ENCODE assay signal across 16 cellular contexts in the genomic region with DNA sequence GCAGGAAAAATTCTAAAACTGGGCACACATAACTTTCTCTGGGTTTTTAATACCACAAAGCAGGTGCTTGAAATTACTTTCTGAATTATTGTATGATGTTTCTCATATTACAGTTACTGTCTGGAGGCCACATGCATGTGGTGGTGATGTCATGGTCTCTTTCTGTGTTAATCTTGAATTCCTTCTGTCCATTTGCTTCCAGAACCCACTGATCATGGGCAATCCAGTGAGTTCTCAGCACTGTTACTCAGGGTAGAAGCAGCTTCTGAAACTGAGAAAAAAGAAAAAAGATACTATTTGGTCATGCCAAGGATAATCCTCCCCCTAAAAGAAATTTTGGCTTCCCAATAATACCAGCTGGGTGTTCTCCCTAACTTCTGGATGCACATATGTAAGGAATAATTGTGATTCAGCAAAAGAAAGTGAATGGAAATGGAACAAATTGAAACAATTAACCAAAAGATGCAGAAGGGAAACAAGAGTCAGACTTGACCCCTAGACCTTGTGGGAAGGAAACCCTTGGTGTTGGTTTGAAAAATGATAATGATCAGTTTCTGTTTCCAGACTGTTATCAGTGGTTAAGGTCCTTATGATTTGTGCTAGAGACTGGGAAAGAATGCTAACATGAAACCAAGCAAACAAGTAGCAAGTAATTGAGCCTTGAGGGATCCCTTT.
A peak's percentile ranks its signal among the peaks of the same experiment; 100 is the strongest.
DNase-seq lines count a peak whose midpoint lies in the region; ATAC-seq and TF ChIP-seq lines count a peak whose summit lies in the region.
"Had no signal": no experiment of that assay in that cellular context is flagged by ENCODE, and none has a peak within 500 bp of the region (broad histone marks: within the 10 kb centered on the region; RNA-seq: fewer than 3 reads in every experiment).

No MANE protein-coding gene starts in this region.

- no peaks in the 10 kb centered on the region for H3K27me3 ChIP-seq in BJ (ENCODE audit: control insufficient read depth, insufficient read depth, low read length)
- no peaks in the 10 kb centered on the region for H3K27me3 ChIP-seq in mesenchymal stem cell (ENCODE audit: control insufficient read depth in 1 of 2, insufficient read depth in 1 of 2, low read length in 2 of 2)
- H3K27me3 ChIP-seq in right atrium auricular region: no peaks in the 10 kb centered on the region

- TF ChIP-seq CTCF in BJ (IDR thresholded peaks at IDR 0.05; ENCODE audit: insufficient read depth, low read depth, low read length): no peak
- no peak for TF ChIP-seq CTCF in cardiac fibroblast (IDR thresholded peaks at IDR 0.05; ENCODE audit: low read depth, low read length)
- no peak for TF ChIP-seq CTCF in right atrium auricular region (IDR thresholded peaks at IDR 0.05)

- no peak overlapping the region for H2BK12ac ChIP-seq in mesenchymal stem cell (ENCODE audit: low read length in 2 of 2)

- no peak overlapping the region for H3K23ac ChIP-seq in mesenchymal stem cell (ENCODE audit: low read length in 2 of 2)

- peaks cover 26% of the 10 kb centered on the region for H3K79me1 ChIP-seq in mesenchymal stem cell (replicated peaks; ENCODE audit: low read length, poor library complexity, severe bottlenecking)

- H3K4me1 ChIP-seq in mesenchymal stem cell (ENCODE audit: control insufficient read depth, insufficient read depth, low read depth, low read length) (peaks cover 2% of the 10 kb centered on the region), right atrium auricular region (peaks cover 0 to 16% of the 10 kb centered on the region in 2 donors)

- peak; percentile 35 for DNase-seq in BJ (ENCODE audit: low read depth)
- peak; percentile 5 for DNase-seq in HT1080 (ENCODE audit: low read depth)
- DNase-seq in cardiac fibroblast (ENCODE audit: low read depth in 2 of 2): peak; percentile 33 to 34
- DNase-seq in mesenchymal stem cell: peak; percentile 88
- DNase-seq in stimulated activated naive CD8-positive, alpha-beta T cell treated with anti-CD3 and anti-CD28 coated beads, Interleukin-15, Interleukin-2, amounts not matched to agents 100 U/mL and 50 U/mL, for 24 hours: no peak
- no peak for DNase-seq in NCI-H524 (lab: John Stamatoyannopoulos, UW)
- no peak for DNase-seq in H4 (ENCODE audit: low spot score)
- DNase-seq in right atrium auricular region (ENCODE audit: low spot score): no peak
- DNase-seq: activated naive CD8-positive, alpha-beta T cell treated with anti-CD3 and anti-CD28 coated beads for 36 hours; activated T-cell treated with anti-CD3 and anti-CD28 coated beads, Interleukin-2, amount 50 U/mL, for 24 hours; NCI-H748 treated with DMSO at 0.1 percent for 48 hours; nucleus accumbens; stimulated activated CD4-positive, alpha-beta T cell treated with anti-CD3 and anti-CD28 coated beads, Interleukin-2, amount 100 ng/mL, for 48 hours; substantia nigra had no signal

- H3K9ac ChIP-seq in mesenchymal stem cell (ENCODE audit: low read length): no peak overlapping the region

- no peak overlapping the region for H3K4me2 ChIP-seq in mesenchymal stem cell (ENCODE audit: low read length, poor library complexity, severe bottlenecking)

- H2AK5ac ChIP-seq in mesenchymal stem cell (ENCODE audit: low read length, severe bottlenecking): no peak overlapping the region

- no peak overlapping the region for H3K14ac ChIP-seq in mesenchymal stem cell (ENCODE audit: low read length in 2 of 2)

- H3K36me3 ChIP-seq in BJ (ENCODE audit: control insufficient read depth, insufficient read depth, low read length) (no peaks in the 10 kb centered on the region), mesenchymal stem cell (ENCODE audit: control insufficient read depth in 1 of 2, insufficient read depth in 2 of 2, low read depth in 1 of 2, low read length in 2 of 2) (no peaks in the 10 kb centered on the region), right atrium auricular region (no peaks in the 10 kb centered on the region)

- H3K4me3 ChIP-seq in BJ (ENCODE audit: low read depth, low read length): no peak overlapping the region
- no peak overlapping the region for H3K4me3 ChIP-seq in cardiac fibroblast (replicated peaks in 1 of 2; ENCODE audit: low read depth in 2 of 2, low read length in 2 of 2)
- H3K4me3 ChIP-seq in mesenchymal stem cell (ENCODE audit: insufficient read depth in 1 of 2, low read depth in 1 of 2, low read length in 2 of 2): no peak overlapping the region
- H3K4me3 ChIP-seq in right atrium auricular region: no peak overlapping the region

- H2AFZ ChIP-seq in mesenchymal stem cell (ENCODE audit: low read depth, low read length): no peak overlapping the region

- H3K4ac ChIP-seq in mesenchymal stem cell (ENCODE audit: low read depth in 1 of 2, low read length in 2 of 2): no peak overlapping the region

- POLR2A ChIA-PET in BJ (lab: Charles Lee): no interaction called here

- H4K8ac ChIP-seq in mesenchymal stem cell (ENCODE audit: low read length): no peak overlapping the region

- no peak for ATAC-seq in stimulated activated naive CD8-positive, alpha-beta T cell treated with anti-CD3 and anti-CD28 coated beads, Interleukin-15, Interleukin-2, amounts not matched to agents 100 U/mL and 50 U/mL, for 24 hours
- ATAC-seq: HCT116, Panc1 had no signal

- H2BK5ac ChIP-seq in mesenchymal stem cell (ENCODE audit: low read depth, low read length, poor library complexity, severe bottlenecking): no peak overlapping the region

- H2BK120ac ChIP-seq in mesenchymal stem cell (ENCODE audit: low read depth, low read length): no peak overlapping the region

- H3K9me3 ChIP-seq in mesenchymal stem cell (ENCODE audit: control insufficient read depth, low read length) (no peaks in the 10 kb centered on the region), right atrium auricular region (no peaks in the 10 kb centered on the region)

- H3K27ac ChIP-seq in mesenchymal stem cell (ENCODE audit: low read length, poor library complexity, severe bottlenecking) (no peak overlapping the region), right atrium auricular region (no peak overlapping the region)

- H2BK15ac ChIP-seq in mesenchymal stem cell (ENCODE audit: low read depth, poor library complexity, severe bottlenecking): no peak overlapping the region

- no peak overlapping the region for H3K18ac ChIP-seq in mesenchymal stem cell (ENCODE audit: low read depth in 1 of 2, low read length in 2 of 2)

- H4K91ac ChIP-seq in mesenchymal stem cell (ENCODE audit: low read length): no peak overlapping the region

- CTCF ChIA-PET in BJ (lab: Yijun Ruan, JAX): interaction anchor here (0.6 kb wide), 1 partner anchor 298 kb away, joined by 3 read pairs; no protein-coding TSS in a partner anchor

Comparison
In these comparisons a context has a peak if more than half of its experiments do, and no peak if none do; other contexts are left out.
1. DNase-seq: peak in BJ (single experiment), HT1080 (single experiment), cardiac fibroblast (2 of 2) and mesenchymal stem cell (single experiment); none in stimulated activated naive CD8-positive, alpha-beta T cell treated with anti-CD3 and anti-CD28 coated beads, Interleukin-15, Interleukin-2, amounts not matched to agents 100 U/mL and 50 U/mL, for 24 hours (single experiment), NCI-H524 (0 of 2), H4 (single experiment) and right atrium auricular region (single experiment).